In the genomic region with DNA sequence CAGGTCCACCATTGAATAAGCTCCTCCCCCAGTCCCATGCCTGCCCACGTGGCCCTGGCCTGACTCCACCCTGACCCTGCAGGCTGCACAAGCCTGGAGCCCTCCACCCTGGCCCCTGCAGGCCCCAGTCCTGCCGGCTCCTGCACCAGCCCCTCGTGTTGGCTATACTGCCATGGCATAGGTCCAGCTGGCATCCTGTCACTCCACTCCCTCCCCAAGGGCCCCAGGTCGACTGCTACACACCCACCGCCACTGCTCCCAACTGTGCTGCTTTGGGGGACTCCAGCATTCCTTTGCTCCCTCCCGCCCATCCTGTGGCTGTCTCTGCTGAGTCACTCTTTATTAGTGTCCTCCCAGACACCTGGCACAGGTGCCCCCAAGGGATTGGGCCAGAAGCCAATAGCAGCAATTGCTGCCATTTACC, we compare ENCODE assay signal across 17 cellular contexts. TPM values are rescaled to one million over a fixed set of nuclear protein-coding genes. Genes with fewer than 3 reads are reported as not detected.
DNase-seq lines count a peak whose midpoint lies in the region; ATAC-seq and TF ChIP-seq lines count a peak whose summit lies in the region.
"Had no signal": no experiment of that assay in that cellular context is flagged by ENCODE, and none has a peak within 500 bp of the region (broad histone marks: within the 10 kb centered on the region; RNA-seq: fewer than 3 reads in every experiment).

No MANE protein-coding gene starts in this region.

- no peak overlapping the region for H4K91ac ChIP-seq in neuronal stem cell (ENCODE audit: low read depth, low read length, poor library complexity)

- H3K36me3 ChIP-seq in body of pancreas (replicated peaks in 1 of 2; ENCODE audit: insufficient read depth in 1 of 2, low read depth in 2 of 2), result no peaks in the 10 kb centered on the region
- no peaks in the 10 kb centered on the region for H3K36me3 ChIP-seq in neuronal stem cell (replicated peaks in 1 of 2; ENCODE audit: control insufficient read depth in 2 of 2, insufficient read depth in 2 of 2, low read length in 2 of 2)
- H3K36me3 ChIP-seq in endodermal cell (ENCODE audit: control insufficient read depth, insufficient read depth, low read length), result no peaks in the 10 kb centered on the region

- DNase-seq in COR-L47 (lab: John Stamatoyannopoulos, UW) (peak; percentile 33), LoVo (ENCODE audit: low spot score) (peak; percentile 83), body of pancreas (peak in 3 of 4 donors; percentile 37 to 56 (median 53)), neuronal stem cell (ENCODE audit: low spot score) (no peak), endodermal cell (no peak), hypothalamus (lab: John Stamatoyannopoulos, UW) (no peak)
- DNase-seq: activated T-cell treated with anti-CD3 and anti-CD28 coated beads for 4 hours; Caco-2; mesendoderm; MV-4-11; NCI-H2107; nephron progenitor cell; stimulated activated CD4-positive, alpha-beta T cell treated with anti-CD3 and anti-CD28 coated beads, Interleukin-15, amount 100 ng/mL, for 24 hours had no signal

- WGBS in body of pancreas, 2 donors, result 16 to 25% methylated on average over 6 of the region's 6 CpGs
- no CpG with 5 or more reads among the region's 6 CpGs for WGBS in neuronal stem cell (ENCODE audit: extremely low coverage in 2 of 2, insufficient read length in 2 of 2, insufficient replicate concordance in 1 of 2), 2 donors
- WGBS in endodermal cell (ENCODE audit: insufficient coverage in 1 of 2, insufficient read length in 1 of 2), 2 experiments, result 84 to 90% methylated on average over 2 to 6 of the region's 6 CpGs

- no peak overlapping the region for H2BK5ac ChIP-seq in neuronal stem cell (ENCODE audit: low read length)

- H3K4ac ChIP-seq in neuronal stem cell (ENCODE audit: low read length), result no peak overlapping the region

- no peaks in the 10 kb centered on the region for H3K79me1 ChIP-seq in neuronal stem cell (ENCODE audit: low read depth, low read length)

- no peak overlapping the region for H3K4me3 Mint-ChIP-seq in endodermal cell
- H3K4me3 Mint-ChIP-seq: activated naive CD4-positive, alpha-beta T cell treated with anti-CD3 and anti-CD28 coated beads, Interleukin-2, amount 50 U/mL, for 24 hours; nephron progenitor cell; stimulated activated naive CD8-positive, alpha-beta T cell treated with anti-CD3 and anti-CD28 coated beads, Interleukin-15, Interleukin-2, amounts not matched to agents 100 ng/mL and 50 ng/mL, for 24 hours had no signal

- H3K4me1 ChIP-seq in body of pancreas, result no peaks in the 10 kb centered on the region
- peaks cover 0 to 5% of the 10 kb centered on the region in 2 donors for H3K4me1 ChIP-seq in neuronal stem cell (ENCODE audit: control insufficient read depth in 2 of 2, insufficient read depth in 1 of 2, low read depth in 1 of 2, low read length in 2 of 2)
- H3K4me1 ChIP-seq in endodermal cell (ENCODE audit: control insufficient read depth, insufficient read depth, low read length), result no peaks in the 10 kb centered on the region
- H3K4me1 ChIP-seq: Caco-2 had no signal

- intact Hi-C loops in body of pancreas (cut with DNase I), result no loop called here

- TF ChIP-seq CTCF in body of pancreas (IDR thresholded peaks at IDR 0.05), result no peak
- TF ChIP-seq CTCF in endodermal cell (conservative IDR thresholded peaks at IDR 0.05), result no peak

- ATAC-seq in body of pancreas (peak; percentile 23), HG03175 (IDR thresholded peaks at IDR 0.05; ENCODE audit: unreplicated experiment) (no peak), HG03460 (IDR thresholded peaks at IDR 0.05; ENCODE audit: unreplicated experiment) (no peak)

- no peak overlapping the region for H3K27ac Mint-ChIP-seq in endodermal cell
- H3K27ac Mint-ChIP-seq: activated naive CD4-positive, alpha-beta T cell treated with anti-CD3 and anti-CD28 coated beads, Interleukin-2, amount 50 U/mL, for 24 hours; nephron progenitor cell; stimulated activated naive CD8-positive, alpha-beta T cell treated with anti-CD3 and anti-CD28 coated beads, Interleukin-15, Interleukin-2, amounts not matched to agents 100 ng/mL and 50 ng/mL, for 24 hours had no signal

- no peak overlapping the region for H3K27ac ChIP-seq in body of pancreas
- no peak overlapping the region for H3K27ac ChIP-seq in neuronal stem cell (replicated peaks; ENCODE audit: low read length)
- H3K27ac ChIP-seq in endodermal cell (ENCODE audit: low read depth, low read length), result no peak overlapping the region

- H2BK120ac ChIP-seq in neuronal stem cell (ENCODE audit: low read depth, low read length), result no peak overlapping the region

- peak overlapping the region; percentile 37 for H3K23ac ChIP-seq in neuronal stem cell (ENCODE audit: low read depth, low read length, poor library complexity)

- H3K9me3 Mint-ChIP-seq in endodermal cell, result no peaks in the 10 kb centered on the region
- H3K9me3 Mint-ChIP-seq: activated naive CD4-positive, alpha-beta T cell treated with anti-CD3 and anti-CD28 coated beads, Interleukin-2, amount 50 U/mL, for 24 hours; nephron progenitor cell; stimulated activated naive CD8-positive, alpha-beta T cell treated with anti-CD3 and anti-CD28 coated beads, Interleukin-15, Interleukin-2, amounts not matched to agents 100 ng/mL and 50 ng/mL, for 24 hours had no signal

- H2BK12ac ChIP-seq in neuronal stem cell (ENCODE audit: low read length), result no peak overlapping the region

- H3K36me3 Mint-ChIP-seq in endodermal cell (ENCODE audit: low read depth), result no peaks in the 10 kb centered on the region
- H3K36me3 Mint-ChIP-seq: activated naive CD4-positive, alpha-beta T cell treated with anti-CD3 and anti-CD28 coated beads, Interleukin-2, amount 50 U/mL, for 24 hours had no signal

- peak overlapping the region; percentile 6 for H2AK5ac ChIP-seq in neuronal stem cell (ENCODE audit: low read depth, low read length)

- H3K4me3 ChIP-seq in body of pancreas (no peak overlapping the region), neuronal stem cell (ENCODE audit: low read length in 2 of 2) (no peak overlapping the region), endodermal cell (ENCODE audit: low read length) (no peak overlapping the region)

- no peaks in the 10 kb centered on the region for H3K27me3 Mint-ChIP-seq in endodermal cell (ENCODE audit: insufficient read depth)

- no peaks in the 10 kb centered on the region for H3K4me1 Mint-ChIP-seq in endodermal cell
- H3K4me1 Mint-ChIP-seq: activated naive CD4-positive, alpha-beta T cell treated with anti-CD3 and anti-CD28 coated beads, Interleukin-2, amount 50 U/mL, for 24 hours had no signal

- H3K27me3 ChIP-seq in body of pancreas, result no peaks in the 10 kb centered on the region
- H3K27me3 ChIP-seq in neuronal stem cell (ENCODE audit: control insufficient read depth in 3 of 3, insufficient read depth in 3 of 3, low read depth in 1 of 3, low read length in 3 of 3), result no peaks in the 10 kb centered on the region
- H3K27me3 ChIP-seq in endodermal cell (ENCODE audit: control insufficient read depth, insufficient read depth, low read length, poor library complexity, severe bottlenecking), result no peaks in the 10 kb centered on the region

- H3K9me3 ChIP-seq in body of pancreas (no peaks in the 10 kb centered on the region), neuronal stem cell (replicated peaks in 1 of 2; ENCODE audit: control insufficient read depth in 2 of 2, insufficient read depth in 1 of 2, low read depth in 1 of 2, low read length in 2 of 2) (no peaks in the 10 kb centered on the region), endodermal cell (ENCODE audit: control insufficient read depth, low read length) (no peaks in the 10 kb centered on the region)
- H3K9me3 ChIP-seq: Caco-2 had no signal

- H3K4me2 ChIP-seq in neuronal stem cell (ENCODE audit: insufficient read depth, low read length, poor library complexity, severe bottlenecking), result no peak overlapping the region

- no peak overlapping the region for H4K8ac ChIP-seq in neuronal stem cell (ENCODE audit: low read depth, low read length)

- peak overlapping the region; percentile 33 for H3K18ac ChIP-seq in neuronal stem cell (ENCODE audit: low read length)

- no peak overlapping the region for H2BK15ac ChIP-seq in neuronal stem cell (ENCODE audit: low read length)

- no peak overlapping the region for H2AFZ ChIP-seq in neuronal stem cell (ENCODE audit: low read length)

- H3K9ac ChIP-seq in neuronal stem cell (ENCODE audit: low read depth, low read length, poor library complexity) (no peak overlapping the region), endodermal cell (ENCODE audit: extremely low read depth, low read length, poor library complexity, severe bottlenecking) (no peak overlapping the region)

- no peak overlapping the region for H3K14ac ChIP-seq in neuronal stem cell (ENCODE audit: low read length)

- no peak for TF ChIP-seq POLR2A in body of pancreas (IDR thresholded peaks at IDR 0.05)

RNA-seq across cellular contexts. Expression of a gene that starts 32.4 kb away (rescaled TPM):
- 10 to 100 TPM in 1 of 2 donors, 1 to 10 TPM in 1; 8.3 to 22.7 TPM for total RNA-seq in body of pancreas
- polyA plus RNA-seq in neuronal stem cell (2013, experiment 1 of 2), result 3.1 TPM
- 3.2 TPM for polyA plus RNA-seq in neuronal stem cell (2013, experiment 2 of 2)
- 10 to 100 TPM; 13.9 to 15.4 TPM for total RNA-seq in endodermal cell
- polyA plus RNA-seq in endodermal cell (2013, experiment 1 of 2), result 5.3 TPM
- polyA plus RNA-seq in endodermal cell (2013, experiment 2 of 2), result 4.5 TPM

Comparison
In these comparisons a context has a peak if more than half of its experiments do, and no peak if none do; other contexts are left out.
1. DNase-seq: peak in COR-L47 (single experiment), LoVo (single experiment) and body of pancreas (3 of 4); none in neuronal stem cell (single experiment), endodermal cell (single experiment) and hypothalamus (0 of 51).